In the genomic region with DNA sequence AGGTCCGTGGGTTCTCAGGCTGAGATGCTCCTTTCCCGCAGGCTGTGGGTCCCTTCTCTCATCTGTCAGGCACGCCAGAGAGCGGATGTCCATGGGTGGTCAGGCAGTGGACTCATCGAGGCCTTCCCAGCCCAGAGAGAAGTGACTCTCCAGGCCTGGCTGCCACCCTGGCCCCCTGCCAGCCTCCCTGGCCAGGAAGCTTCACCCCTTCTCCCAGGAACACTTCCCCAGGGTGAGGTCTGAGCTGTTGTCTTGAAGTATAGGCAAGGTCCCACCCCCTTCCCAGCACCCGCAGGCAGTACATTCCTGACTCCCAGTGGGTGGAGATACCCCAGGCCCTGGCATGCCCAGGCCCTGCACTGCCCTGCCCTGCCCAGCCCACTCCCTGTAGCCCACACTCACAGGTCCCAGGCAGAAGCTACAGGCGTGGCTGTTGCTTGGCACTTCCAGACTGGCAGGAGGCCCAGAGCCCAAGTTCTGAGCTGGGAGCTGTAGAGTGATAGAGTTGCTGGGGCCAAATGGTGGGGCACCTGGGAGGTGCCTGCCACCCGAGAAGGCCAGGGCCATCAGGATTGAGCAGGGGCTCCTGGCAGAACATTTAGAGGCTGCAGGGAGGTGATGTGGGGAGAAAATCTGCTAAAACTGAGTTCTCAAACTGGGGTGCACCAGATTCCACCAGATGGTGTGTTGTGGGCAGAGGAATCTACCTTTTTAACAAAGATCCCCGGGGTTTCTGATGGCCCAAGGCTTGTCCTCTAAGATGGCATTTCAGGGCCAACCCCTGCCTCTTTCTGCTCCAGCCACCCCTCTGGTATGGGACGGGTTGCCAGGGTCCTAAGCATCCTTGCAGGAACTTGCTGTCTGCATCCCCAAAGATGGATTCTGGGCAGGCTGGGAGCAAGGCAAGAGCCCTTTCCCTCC, we compare ENCODE assay signal across 9 cellular contexts. TPM values are rescaled to one million over a fixed set of nuclear protein-coding genes. Genes with fewer than 3 reads are reported as not detected.
DNase-seq lines count a peak whose midpoint lies in the region; ATAC-seq and TF ChIP-seq lines count a peak whose summit lies in the region.
"Had no signal": no experiment of that assay in that cellular context is flagged by ENCODE, and none has a peak within 500 bp of the region (broad histone marks: within the 10 kb centered on the region; RNA-seq: fewer than 3 reads in every experiment).

No MANE protein-coding gene starts in this region.

- H3K9me3 ChIP-seq in neuronal stem cell (replicated peaks in 1 of 2; ENCODE audit: control insufficient read depth in 2 of 2, insufficient read depth in 1 of 2, low read depth in 1 of 2, low read length in 2 of 2) = no peaks in the 10 kb centered on the region

- no peak for ATAC-seq in activated naive CD4-positive, alpha-beta T cell treated with anti-CD3 and anti-CD28 coated beads, Interleukin-2, amount 50 U/mL, for 72 hours
- ATAC-seq in GM19023 (IDR thresholded peaks at IDR 0.05; ENCODE audit: unreplicated experiment) (no peak), GM18502 (IDR thresholded peaks at IDR 0.05; ENCODE audit: poor library complexity, unreplicated experiment) (no peak)

- no peak overlapping the region for H2BK120ac ChIP-seq in neuronal stem cell (ENCODE audit: low read depth, low read length)

- no peak overlapping the region for H2AFZ ChIP-seq in neuronal stem cell (ENCODE audit: low read length)

- no peak overlapping the region for H3K4me2 ChIP-seq in neuronal stem cell (ENCODE audit: insufficient read depth, low read length, poor library complexity, severe bottlenecking)

- no peak overlapping the region for H3K9ac ChIP-seq in neuronal stem cell (ENCODE audit: low read depth, low read length, poor library complexity)

- H2BK12ac ChIP-seq in neuronal stem cell (ENCODE audit: low read length) = no peak overlapping the region

- no peaks in the 10 kb centered on the region for H3K9me3 Mint-ChIP-seq in activated naive CD4-positive, alpha-beta T cell treated with anti-CD3 and anti-CD28 coated beads, Interleukin-2, amount 50 U/mL, for 72 hours
- H3K9me3 Mint-ChIP-seq: dendritic cell treated with granulocyte-macrophage colony-stimulating factor and Interleukin-4, amounts not matched to agents 40 ng/mL and 50 ng/mL, for 4 days had no signal

- peak overlapping the region; percentile 86 for H3K18ac ChIP-seq in neuronal stem cell (ENCODE audit: low read length)

- H3K79me1 ChIP-seq in neuronal stem cell (ENCODE audit: low read depth, low read length) = no peaks in the 10 kb centered on the region

- peak; percentile 82 for DNase-seq in AG10803 (ENCODE audit: low read depth)
- peak; percentile 77 for DNase-seq in NCI-H460 (ENCODE audit: extremely low read depth, low read depth)
- peak; percentile 85 for DNase-seq in epithelial cell of proximal tubule (ENCODE audit: low read depth)
- DNase-seq in neuronal stem cell (ENCODE audit: low spot score) = no peak
- DNase-seq in activated naive CD4-positive, alpha-beta T cell treated with anti-CD3 and anti-CD28 coated beads, Interleukin-2, amount 50 U/mL, for 72 hours (ENCODE audit: low spot score in 2 of 2) = no peak
- no peak for DNase-seq in activated CD4-positive, alpha-beta T cell treated with anti-CD3 and anti-CD28 coated beads for 48 hours

- H2AK5ac ChIP-seq in neuronal stem cell (ENCODE audit: low read depth, low read length) = peak overlapping the region; percentile 89

- H4K8ac ChIP-seq in neuronal stem cell (ENCODE audit: low read depth, low read length) = no peak overlapping the region

- peak overlapping the region; percentile 47 for H3K14ac ChIP-seq in neuronal stem cell (ENCODE audit: low read length)

- WGBS in neuronal stem cell (ENCODE audit: extremely low coverage in 2 of 2, insufficient read length in 2 of 2, insufficient replicate concordance in 1 of 2), 2 donors = no CpG with 5 or more reads among the region's 10 CpGs

- H3K27ac Mint-ChIP-seq in activated naive CD4-positive, alpha-beta T cell treated with anti-CD3 and anti-CD28 coated beads, Interleukin-2, amount 50 U/mL, for 72 hours = no peak overlapping the region
- H3K27ac Mint-ChIP-seq: dendritic cell treated with granulocyte-macrophage colony-stimulating factor and Interleukin-4, amounts not matched to agents 40 ng/mL and 50 ng/mL, for 4 days had no signal

- no peak overlapping the region for H3K23ac ChIP-seq in neuronal stem cell (ENCODE audit: low read depth, low read length, poor library complexity)

- peaks cover 0 to 3% of the 10 kb centered on the region in 2 donors for H3K36me3 Mint-ChIP-seq in activated naive CD4-positive, alpha-beta T cell treated with anti-CD3 and anti-CD28 coated beads, Interleukin-2, amount 50 U/mL, for 72 hours

- peaks cover 0 to 19% (median 8%) of the 10 kb centered on the region in 3 experiments for H3K27me3 ChIP-seq in neuronal stem cell (ENCODE audit: control insufficient read depth in 3 of 3, insufficient read depth in 3 of 3, low read depth in 1 of 3, low read length in 3 of 3)

- peaks cover 1 to 8% of the 10 kb centered on the region in 2 donors for H3K4me1 ChIP-seq in neuronal stem cell (ENCODE audit: control insufficient read depth in 2 of 2, insufficient read depth in 1 of 2, low read depth in 1 of 2, low read length in 2 of 2)

- peak overlapping the region; percentile 60 for H2BK15ac ChIP-seq in neuronal stem cell (ENCODE audit: low read length)

- TF ChIP-seq CTCF in AG10803 (conservative IDR thresholded peaks at IDR 0.05; ENCODE audit: low read length) (no peak), epithelial cell of proximal tubule (conservative IDR thresholded peaks at IDR 0.05; ENCODE audit: low read depth, low read length) (no peak)

- H3K4me3 ChIP-seq in AG10803 (ENCODE audit: low read length) (no peak overlapping the region), epithelial cell of proximal tubule (ENCODE audit: low read depth, low read length) (peak overlapping the region; percentile 89), neuronal stem cell (ENCODE audit: low read length in 2 of 2) (no peak overlapping the region)

- H2BK5ac ChIP-seq in neuronal stem cell (ENCODE audit: low read length) = peak overlapping the region; percentile 87

- no peaks in the 10 kb centered on the region for H3K36me3 ChIP-seq in neuronal stem cell (replicated peaks in 1 of 2; ENCODE audit: control insufficient read depth in 2 of 2, insufficient read depth in 2 of 2, low read length in 2 of 2)

- H3K4ac ChIP-seq in neuronal stem cell (ENCODE audit: low read length) = peak overlapping the region; percentile 85

- peak overlapping the region; percentile 79 for H4K91ac ChIP-seq in neuronal stem cell (ENCODE audit: low read depth, low read length, poor library complexity)

- H3K27ac ChIP-seq in neuronal stem cell (replicated peaks; ENCODE audit: low read length) = no peak overlapping the region

RNA-seq across cellular contexts. Expression of gene ITGA3, which starts 6.7 kb away (rescaled TPM):
- total RNA-seq in NCI-H460 (2014; rRNA removed; shearing (Covaris generic)) = 19.5 and 23.3 TPM in 2 replicates
- polyA plus RNA-seq in NCI-H460 (2014; cell fraction: nucleus; rRNA removed) = 15.2 and 26.3 TPM in 2 replicates
- 630 and 668 TPM in 2 replicates for total RNA-seq in epithelial cell of proximal tubule
- 8.3 TPM for polyA plus RNA-seq in neuronal stem cell (2013, experiment 1 of 2)
- 6.8 TPM for polyA plus RNA-seq in neuronal stem cell (2013, experiment 2 of 2)
- total RNA-seq in activated naive CD4-positive, alpha-beta T cell treated with anti-CD3 and anti-CD28 coated beads, Interleukin-2, amount 50 U/mL, for 72 hours = 10 to 100 TPM in 1 of 2 donors, 1 to 10 TPM in 1; 7.4 to 40.7 TPM

RNA-seq across cellular contexts. Expression of gene PDK2, which starts 32.6 kb away (rescaled TPM):
- total RNA-seq in NCI-H460 (2014; rRNA removed; shearing (Covaris generic)) = 3.9 and 4.4 TPM in 2 replicates
- polyA plus RNA-seq in NCI-H460 (2014; cell fraction: nucleus; rRNA removed) = 0.41 and 3.9 TPM in 2 replicates
- total RNA-seq in epithelial cell of proximal tubule = 6.1 and 17.5 TPM in 2 replicates
- polyA plus RNA-seq in neuronal stem cell (2013, experiment 1 of 2) = 40.5 TPM
- 39.2 TPM for polyA plus RNA-seq in neuronal stem cell (2013, experiment 2 of 2)
- total RNA-seq in activated naive CD4-positive, alpha-beta T cell treated with anti-CD3 and anti-CD28 coated beads, Interleukin-2, amount 50 U/mL, for 72 hours = 10 to 100 TPM; 14.3 to 18.7 TPM

Comparison
In these comparisons a context has a peak if more than half of its experiments do, and no peak if none do; other contexts are left out.
1. DNase-seq: peak in AG10803 (single experiment), NCI-H460 (single experiment) and epithelial cell of proximal tubule (single experiment); none in neuronal stem cell (single experiment), activated naive CD4-positive, alpha-beta T cell treated with anti-CD3 and anti-CD28 coated beads, Interleukin-2, amount 50 U/mL, for 72 hours (0 of 2) and activated CD4-positive, alpha-beta T cell treated with anti-CD3 and anti-CD28 coated beads for 48 hours (single experiment).
2. RNA of gene ITGA3, which starts 6.7 kb away (total RNA-seq): 630 to 668 TPM in epithelial cell of proximal tubule; 7.4 to 40.7 TPM in activated naive CD4-positive, alpha-beta T cell treated with anti-CD3 and anti-CD28 coated beads, Interleukin-2, amount 50 U/mL, for 72 hours and 19.5 to 23.3 TPM in NCI-H460; every median in the first group is over 10 times any median in the second.